In genomic region chr17:75642221-75643032, GRCh38 we compare ENCODE assay signal across 1 cellular context.
TF ChIP-seq lines count a peak whose summit lies in the region.

No MANE protein-coding gene starts in this region.

TF ChIP-seq in K562, 482 proteins besides CTCF, POLR2A, EP300 and RAD21 (continued from another document and continues in another):
- TF ChIP-seq ZNF764 (CRISPR knock-in tag; IDR thresholded peaks at IDR 0.05; ENCODE audit: low read depth) = no peak
- no peak for TF ChIP-seq SMARCC2 (IDR thresholded peaks at IDR 0.05; ENCODE audit: low read depth)
- no peak for TF ChIP-seq ZNF766 (CRISPR knock-in tag; conservative IDR thresholded peaks at IDR 0.05)
- no peak for TF ChIP-seq FUS (optimal IDR thresholded peaks at IDR 0.05; ENCODE audit: low read depth, low read length)
- TF ChIP-seq IFI16 (CRISPR knock-in tag; IDR thresholded peaks at IDR 0.05) = no peak
- TF ChIP-seq ZNF316 (IDR thresholded peaks at IDR 0.05) = peak; percentile 23; the same call in 1 of the 2 replicates
- no peak for TF ChIP-seq ZNF407 (IDR thresholded peaks at IDR 0.05; ENCODE audit: low read depth)
- TF ChIP-seq SETDB1 (IDR thresholded peaks at IDR 0.05; ENCODE audit: low read length) = no peak
- TF ChIP-seq KDM2B (CRISPR knock-in tag; IDR thresholded peaks at IDR 0.05) = no peak
- no peak for TF ChIP-seq AFF1 (IDR thresholded peaks at IDR 0.05; ENCODE audit: low read depth in 1 of 2, partially characterized antibody in 2 of 2)
- TF ChIP-seq FOXJ3 (CRISPR knock-in tag; IDR thresholded peaks at IDR 0.05) = no peak
- no peak for TF ChIP-seq ARID3A (IDR thresholded peaks at IDR 0.05; ENCODE audit: borderline replicate concordance, low read depth, low read length)
- no peak for TF ChIP-seq KAT7 (CRISPR knock-in tag; IDR thresholded peaks at IDR 0.05; ENCODE audit: borderline replicate concordance)
- TF ChIP-seq CCAR2 (IDR thresholded peaks at IDR 0.05; ENCODE audit: low read depth, low read length) = no peak
- no peak for TF ChIP-seq ZNF197 (CRISPR knock-in tag; IDR thresholded peaks at IDR 0.05; ENCODE audit: low read depth)
- TF ChIP-seq POLR2AphosphoS5 (IDR thresholded peaks at IDR 0.05; ENCODE audit: control insufficient read depth, insufficient read depth, low read depth, low read length) = no peak
- TF ChIP-seq CREBBP (IDR thresholded peaks at IDR 0.05; ENCODE audit: low read depth, low read length) = no peak
- no peak for TF ChIP-seq BHLHE40 (IDR thresholded peaks at IDR 0.05; ENCODE audit: low read length)
- TF ChIP-seq CBFA2T3 (IDR thresholded peaks at IDR 0.05) = peak; percentile 65
- TF ChIP-seq CREM (IDR thresholded peaks at IDR 0.05; ENCODE audit: low read depth) = no peak
- no peak for TF ChIP-seq ESRRA (IDR thresholded peaks at IDR 0.05; ENCODE audit: borderline replicate concordance, low read depth)
- TF ChIP-seq HNRNPL (IDR thresholded peaks at IDR 0.05; ENCODE audit: low read depth, low read length) = no peak
- TF ChIP-seq CBX5 (IDR thresholded peaks at IDR 0.05; ENCODE audit: borderline replicate concordance, low read depth) = no peak
- TF ChIP-seq MXI1 (IDR thresholded peaks at IDR 0.05; ENCODE audit: low read depth, low read length) = no peak
- no peak for TF ChIP-seq ZNF324 (CRISPR knock-in tag; IDR thresholded peaks at IDR 0.05)
- no peak for TF ChIP-seq LARP7 (IDR thresholded peaks at IDR 0.05)
- TF ChIP-seq TRIM24 (IDR thresholded peaks at IDR 0.05) = no peak
- TF ChIP-seq RBM25 (IDR thresholded peaks at IDR 0.05; ENCODE audit: low read depth, low read length, severe bottlenecking) = no peak
- no peak for TF ChIP-seq ZNF174 (CRISPR knock-in tag; IDR thresholded peaks at IDR 0.05)
- no peak for TF ChIP-seq RFX7 (CRISPR knock-in tag; IDR thresholded peaks at IDR 0.05)
- 0 out of 2 replicates have a peak, but pooled peaks have one; percentile 16 for TF ChIP-seq HDAC2 (IDR thresholded peaks at IDR 0.05)
- no peak for TF ChIP-seq SRF (CRISPR knock-in tag; IDR thresholded peaks at IDR 0.05)
- no peak for TF ChIP-seq SP1 (CRISPR knock-in tag; IDR thresholded peaks at IDR 0.05)
- no peak for TF ChIP-seq ZNF140 (CRISPR knock-in tag; IDR thresholded peaks at IDR 0.05)
- TF ChIP-seq RBM15 (IDR thresholded peaks at IDR 0.05; ENCODE audit: insufficient read depth, low read length) = no peak
- no peak for TF ChIP-seq ZNF77 (CRISPR knock-in tag; IDR thresholded peaks at IDR 0.05)
- no peak for TF ChIP-seq ZNF146 (CRISPR knock-in tag; IDR thresholded peaks at IDR 0.05; ENCODE audit: unreplicated experiment)
- TF ChIP-seq, protein P1, sequence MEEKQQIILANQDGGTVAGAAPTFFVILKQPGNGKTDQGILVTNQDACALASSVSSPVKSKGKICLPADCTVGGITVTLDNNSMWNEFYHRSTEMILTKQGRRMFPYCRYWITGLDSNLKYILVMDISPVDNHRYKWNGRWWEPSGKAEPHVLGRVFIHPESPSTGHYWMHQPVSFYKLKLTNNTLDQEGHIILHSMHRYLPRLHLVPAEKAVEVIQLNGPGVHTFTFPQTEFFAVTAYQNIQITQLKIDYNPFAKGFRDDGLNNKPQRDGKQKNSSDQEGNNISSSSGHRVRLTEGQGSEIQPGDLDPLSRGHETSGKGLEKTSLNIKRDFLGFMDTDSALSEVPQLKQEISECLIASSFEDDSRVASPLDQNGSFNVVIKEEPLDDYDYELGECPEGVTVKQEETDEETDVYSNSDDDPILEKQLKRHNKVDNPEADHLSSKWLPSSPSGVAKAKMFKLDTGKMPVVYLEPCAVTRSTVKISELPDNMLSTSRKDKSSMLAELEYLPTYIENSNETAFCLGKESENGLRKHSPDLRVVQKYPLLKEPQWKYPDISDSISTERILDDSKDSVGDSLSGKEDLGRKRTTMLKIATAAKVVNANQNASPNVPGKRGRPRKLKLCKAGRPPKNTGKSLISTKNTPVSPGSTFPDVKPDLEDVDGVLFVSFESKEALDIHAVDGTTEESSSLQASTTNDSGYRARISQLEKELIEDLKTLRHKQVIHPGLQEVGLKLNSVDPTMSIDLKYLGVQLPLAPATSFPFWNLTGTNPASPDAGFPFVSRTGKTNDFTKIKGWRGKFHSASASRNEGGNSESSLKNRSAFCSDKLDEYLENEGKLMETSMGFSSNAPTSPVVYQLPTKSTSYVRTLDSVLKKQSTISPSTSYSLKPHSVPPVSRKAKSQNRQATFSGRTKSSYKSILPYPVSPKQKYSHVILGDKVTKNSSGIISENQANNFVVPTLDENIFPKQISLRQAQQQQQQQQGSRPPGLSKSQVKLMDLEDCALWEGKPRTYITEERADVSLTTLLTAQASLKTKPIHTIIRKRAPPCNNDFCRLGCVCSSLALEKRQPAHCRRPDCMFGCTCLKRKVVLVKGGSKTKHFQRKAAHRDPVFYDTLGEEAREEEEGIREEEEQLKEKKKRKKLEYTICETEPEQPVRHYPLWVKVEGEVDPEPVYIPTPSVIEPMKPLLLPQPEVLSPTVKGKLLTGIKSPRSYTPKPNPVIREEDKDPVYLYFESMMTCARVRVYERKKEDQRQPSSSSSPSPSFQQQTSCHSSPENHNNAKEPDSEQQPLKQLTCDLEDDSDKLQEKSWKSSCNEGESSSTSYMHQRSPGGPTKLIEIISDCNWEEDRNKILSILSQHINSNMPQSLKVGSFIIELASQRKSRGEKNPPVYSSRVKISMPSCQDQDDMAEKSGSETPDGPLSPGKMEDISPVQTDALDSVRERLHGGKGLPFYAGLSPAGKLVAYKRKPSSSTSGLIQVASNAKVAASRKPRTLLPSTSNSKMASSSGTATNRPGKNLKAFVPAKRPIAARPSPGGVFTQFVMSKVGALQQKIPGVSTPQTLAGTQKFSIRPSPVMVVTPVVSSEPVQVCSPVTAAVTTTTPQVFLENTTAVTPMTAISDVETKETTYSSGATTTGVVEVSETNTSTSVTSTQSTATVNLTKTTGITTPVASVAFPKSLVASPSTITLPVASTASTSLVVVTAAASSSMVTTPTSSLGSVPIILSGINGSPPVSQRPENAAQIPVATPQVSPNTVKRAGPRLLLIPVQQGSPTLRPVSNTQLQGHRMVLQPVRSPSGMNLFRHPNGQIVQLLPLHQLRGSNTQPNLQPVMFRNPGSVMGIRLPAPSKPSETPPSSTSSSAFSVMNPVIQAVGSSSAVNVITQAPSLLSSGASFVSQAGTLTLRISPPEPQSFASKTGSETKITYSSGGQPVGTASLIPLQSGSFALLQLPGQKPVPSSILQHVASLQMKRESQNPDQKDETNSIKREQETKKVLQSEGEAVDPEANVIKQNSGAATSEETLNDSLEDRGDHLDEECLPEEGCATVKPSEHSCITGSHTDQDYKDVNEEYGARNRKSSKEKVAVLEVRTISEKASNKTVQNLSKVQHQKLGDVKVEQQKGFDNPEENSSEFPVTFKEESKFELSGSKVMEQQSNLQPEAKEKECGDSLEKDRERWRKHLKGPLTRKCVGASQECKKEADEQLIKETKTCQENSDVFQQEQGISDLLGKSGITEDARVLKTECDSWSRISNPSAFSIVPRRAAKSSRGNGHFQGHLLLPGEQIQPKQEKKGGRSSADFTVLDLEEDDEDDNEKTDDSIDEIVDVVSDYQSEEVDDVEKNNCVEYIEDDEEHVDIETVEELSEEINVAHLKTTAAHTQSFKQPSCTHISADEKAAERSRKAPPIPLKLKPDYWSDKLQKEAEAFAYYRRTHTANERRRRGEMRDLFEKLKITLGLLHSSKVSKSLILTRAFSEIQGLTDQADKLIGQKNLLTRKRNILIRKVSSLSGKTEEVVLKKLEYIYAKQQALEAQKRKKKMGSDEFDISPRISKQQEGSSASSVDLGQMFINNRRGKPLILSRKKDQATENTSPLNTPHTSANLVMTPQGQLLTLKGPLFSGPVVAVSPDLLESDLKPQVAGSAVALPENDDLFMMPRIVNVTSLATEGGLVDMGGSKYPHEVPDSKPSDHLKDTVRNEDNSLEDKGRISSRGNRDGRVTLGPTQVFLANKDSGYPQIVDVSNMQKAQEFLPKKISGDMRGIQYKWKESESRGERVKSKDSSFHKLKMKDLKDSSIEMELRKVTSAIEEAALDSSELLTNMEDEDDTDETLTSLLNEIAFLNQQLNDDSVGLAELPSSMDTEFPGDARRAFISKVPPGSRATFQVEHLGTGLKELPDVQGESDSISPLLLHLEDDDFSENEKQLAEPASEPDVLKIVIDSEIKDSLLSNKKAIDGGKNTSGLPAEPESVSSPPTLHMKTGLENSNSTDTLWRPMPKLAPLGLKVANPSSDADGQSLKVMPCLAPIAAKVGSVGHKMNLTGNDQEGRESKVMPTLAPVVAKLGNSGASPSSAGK (IDR thresholded peaks at IDR 0.05) = no peak
- TF ChIP-seq SRSF9 (IDR thresholded peaks at IDR 0.05; ENCODE audit: borderline replicate concordance, low read depth, low read length) = no peak
